ENCODE assay signal across 16 cellular contexts in genomic region chr3:157083824-157084223, GRCh38.
DNase-seq lines count a peak whose midpoint lies in the region; ATAC-seq and TF ChIP-seq lines count a peak whose summit lies in the region.
"Had no signal": no experiment of that assay in that cellular context is flagged by ENCODE, and none has a peak within 500 bp of the region (broad histone marks: within the 10 kb centered on the region; RNA-seq: fewer than 3 reads in every experiment).

No MANE protein-coding gene starts in this region.

- H3K9me3 ChIP-seq in PC-9 (ENCODE audit: insufficient read depth, low read depth) = no peaks in the 10 kb centered on the region
- H3K9me3 ChIP-seq: BLaER1, Caco-2, HAP-1 had no signal

- H3K9me3 Mint-ChIP-seq in activated naive CD8-positive, alpha-beta T cell treated with anti-CD3 and anti-CD28 coated beads, Interleukin-2, amount 50 U/mL, for 24 hours = no peaks in the 10 kb centered on the region
- no peaks in the 10 kb centered on the region for H3K9me3 Mint-ChIP-seq in activated naive CD8-positive, alpha-beta T cell treated with anti-CD3 and anti-CD28 coated beads for 36 hours
- no peaks in the 10 kb centered on the region for H3K9me3 Mint-ChIP-seq in stimulated activated memory B cell treated with anti-CD40 and anti-IgM and Interleukin-4, amounts not matched to agents 10 μg/mL and 1 μg/mL and 100 μg/mL, for 72 hours
- H3K9me3 Mint-ChIP-seq: CD8-positive, alpha-beta memory T cell had no signal

- H3K4me1 ChIP-seq in PC-9 (replicated peaks; ENCODE audit: insufficient read depth) = peaks cover 65% of the 10 kb centered on the region

- H3K4me3 Mint-ChIP-seq in activated naive CD8-positive, alpha-beta T cell treated with anti-CD3 and anti-CD28 coated beads, Interleukin-2, amount 50 U/mL, for 24 hours = no peak overlapping the region
- H3K4me3 Mint-ChIP-seq in activated naive CD8-positive, alpha-beta T cell treated with anti-CD3 and anti-CD28 coated beads for 36 hours = no peak overlapping the region
- no peak overlapping the region for H3K4me3 Mint-ChIP-seq in stimulated activated memory B cell treated with anti-CD40 and anti-IgM and Interleukin-4, amounts not matched to agents 10 μg/mL and 1 μg/mL and 100 μg/mL, for 72 hours
- H3K4me3 Mint-ChIP-seq: CD8-positive, alpha-beta memory T cell had no signal

- no peaks in the 10 kb centered on the region for H4K20me1 ChIP-seq in PC-9 (ENCODE audit: insufficient read depth)
- H4K20me1 ChIP-seq: BLaER1 had no signal

- no TSS peak for BruUV-seq in PC-9 (replicated peaks; lab: Mats Ljungman, UMichigan)

- DNase-seq in activated naive CD8-positive, alpha-beta T cell treated with anti-CD3 and anti-CD28 coated beads, Interleukin-2, amount 50 U/mL, for 24 hours = no peak
- no peak for DNase-seq in activated naive CD8-positive, alpha-beta T cell treated with anti-CD3 and anti-CD28 coated beads for 36 hours
- DNase-seq in PC-9 = no peak
- DNase-seq in epithelial cell of prostate (ENCODE audit: low read depth, low spot score) = no peak
- no peak for DNase-seq in NCI-H1436 treated with DMSO at 0.1 percent for 48 hours (lab: John Stamatoyannopoulos, UW)
- DNase-seq: AML-193; Caco-2; CD8-positive, alpha-beta memory T cell; DND-41; GDM1; KBM-7 had no signal

- H3K36me3 ChIP-seq in PC-9 (ENCODE audit: low read depth) = no peaks in the 10 kb centered on the region
- H3K36me3 ChIP-seq: BLaER1, HAP-1 had no signal

- peaks cover 60% of the 10 kb centered on the region for H3K4me1 Mint-ChIP-seq in activated naive CD8-positive, alpha-beta T cell treated with anti-CD3 and anti-CD28 coated beads, Interleukin-2, amount 50 U/mL, for 24 hours
- peaks cover 43% of the 10 kb centered on the region for H3K4me1 Mint-ChIP-seq in activated naive CD8-positive, alpha-beta T cell treated with anti-CD3 and anti-CD28 coated beads for 36 hours
- H3K4me1 Mint-ChIP-seq in stimulated activated memory B cell treated with anti-CD40 and anti-IgM and Interleukin-4, amounts not matched to agents 10 μg/mL and 1 μg/mL and 100 μg/mL, for 72 hours = peaks cover 45% of the 10 kb centered on the region

- CTCF ChIA-PET in PC-9 (lab: Charles Lee) = no interaction called here

- no peaks in the 10 kb centered on the region for H3K9me2 ChIP-seq in PC-9 (ENCODE audit: insufficient read depth)

- no peak overlapping the region for H2AFZ ChIP-seq in PC-9

- no peak for TF ChIP-seq CTCF in PC-9 (conservative IDR thresholded peaks at IDR 0.05)

- peak overlapping the region; percentile 9 for H3K27ac Mint-ChIP-seq in activated naive CD8-positive, alpha-beta T cell treated with anti-CD3 and anti-CD28 coated beads, Interleukin-2, amount 50 U/mL, for 24 hours
- H3K27ac Mint-ChIP-seq in activated naive CD8-positive, alpha-beta T cell treated with anti-CD3 and anti-CD28 coated beads for 36 hours = no peak overlapping the region
- peak overlapping the region; percentile 28 for H3K27ac Mint-ChIP-seq in stimulated activated memory B cell treated with anti-CD40 and anti-IgM and Interleukin-4, amounts not matched to agents 10 μg/mL and 1 μg/mL and 100 μg/mL, for 72 hours

- peaks cover 55% of the 10 kb centered on the region for H3F3A ChIP-seq in PC-9 (ENCODE audit: insufficient read depth, low read depth)

- intact Hi-C loops in PC-9 (cut with micrococcal nuclease; ENCODE audit: unreplicated experiment) = loop anchor here (10.0 kb wide), 1 partner anchor 1209 kb away; the partner anchor contains the start of gene GMPS

- H3K27ac ChIP-seq in PC-9 = peak overlapping the region; percentile 92
- peak overlapping the region; percentile 91 for H3K27ac ChIP-seq in epithelial cell of prostate
- H3K27ac ChIP-seq: 22Rv1, BLaER1 had no signal

- H3K27me3 ChIP-seq in PC-9 (ENCODE audit: insufficient read depth, low read depth) = no peaks in the 10 kb centered on the region
- H3K27me3 ChIP-seq: BLaER1 had no signal

- ATAC-seq in activated naive CD8-positive, alpha-beta T cell treated with anti-CD3 and anti-CD28 coated beads, Interleukin-2, amount 50 U/mL, for 24 hours = no peak
- ATAC-seq in stimulated activated memory B cell treated with anti-CD40 and anti-IgM and Interleukin-4, amounts not matched to agents 10 μg/mL and 1 μg/mL and 100 μg/mL, for 72 hours = no peak
- no peak for ATAC-seq in HG03460 (IDR thresholded peaks at IDR 0.05; ENCODE audit: unreplicated experiment)

- POLR2A ChIA-PET in PC-9 (lab: Charles Lee; ENCODE audit: unreplicated experiment) = no interaction called here

- no peaks in the 10 kb centered on the region for H3K36me3 Mint-ChIP-seq in activated naive CD8-positive, alpha-beta T cell treated with anti-CD3 and anti-CD28 coated beads, Interleukin-2, amount 50 U/mL, for 24 hours (ENCODE audit: low read depth)
- no peaks in the 10 kb centered on the region for H3K36me3 Mint-ChIP-seq in activated naive CD8-positive, alpha-beta T cell treated with anti-CD3 and anti-CD28 coated beads for 36 hours
- H3K36me3 Mint-ChIP-seq in stimulated activated memory B cell treated with anti-CD40 and anti-IgM and Interleukin-4, amounts not matched to agents 10 μg/mL and 1 μg/mL and 100 μg/mL, for 72 hours = no peaks in the 10 kb centered on the region

- no peak overlapping the region for H3K4me3 ChIP-seq in PC-9
- H3K4me3 ChIP-seq: BLaER1, HAP-1 had no signal

- peaks cover 1% of the 10 kb centered on the region for H3K27me3 Mint-ChIP-seq in activated naive CD8-positive, alpha-beta T cell treated with anti-CD3 and anti-CD28 coated beads, Interleukin-2, amount 50 U/mL, for 24 hours
- H3K27me3 Mint-ChIP-seq in activated naive CD8-positive, alpha-beta T cell treated with anti-CD3 and anti-CD28 coated beads for 36 hours = peaks cover 5% of the 10 kb centered on the region
- H3K27me3 Mint-ChIP-seq in stimulated activated memory B cell treated with anti-CD40 and anti-IgM and Interleukin-4, amounts not matched to agents 10 μg/mL and 1 μg/mL and 100 μg/mL, for 72 hours = no peaks in the 10 kb centered on the region
- H3K27me3 Mint-ChIP-seq: CD8-positive, alpha-beta memory T cell had no signal

- H3K4me2 ChIP-seq in PC-9 = peak overlapping the region; percentile 58; the same call in 1 of the 2 replicates
- H3K4me2 ChIP-seq: BLaER1 had no signal

- no peaks in the 10 kb centered on the region for H3K79me2 ChIP-seq in PC-9 (ENCODE audit: low read depth)
